Comparison of ENCODE assay signal across 8 cellular contexts in the genomic region with DNA sequence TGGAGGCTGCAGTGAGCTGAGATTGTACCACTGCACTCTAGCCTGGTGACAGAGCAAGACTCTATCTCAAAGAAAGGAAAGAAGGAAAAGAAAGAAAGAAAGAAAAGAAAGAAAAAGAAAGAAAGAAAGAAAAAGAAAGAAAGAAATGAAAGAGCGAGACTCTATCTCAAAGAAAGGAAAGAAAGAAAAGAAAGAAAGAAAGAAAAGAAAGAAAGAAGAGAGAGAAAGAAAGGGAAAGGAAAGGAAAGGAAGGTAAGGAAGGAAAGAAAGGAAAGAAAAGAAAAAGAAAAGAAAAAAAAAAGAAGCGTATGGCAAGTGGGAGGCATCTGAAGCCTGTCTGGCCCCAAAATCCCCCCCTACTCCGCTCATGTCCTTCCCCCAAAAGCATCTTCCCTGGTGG.
"Had no signal": no experiment of that assay in that cellular context is flagged by ENCODE, and none has a peak within 500 bp of the region (broad histone marks: within the 10 kb centered on the region; RNA-seq: fewer than 3 reads in every experiment).

No MANE protein-coding gene starts in this region.

- H3K4me3 ChIP-seq: GM12878 had no signal

- ATAC-seq: GM12878 had no signal

- FAIRE-seq: G401.6, GM12878, GM12891, GM12892, GM18507, GM19239 had no signal

- DNase-seq: GDM1, GF-D8 had no signal
